Comparison of ENCODE assay signal across 24 cellular contexts in the genomic region with DNA sequence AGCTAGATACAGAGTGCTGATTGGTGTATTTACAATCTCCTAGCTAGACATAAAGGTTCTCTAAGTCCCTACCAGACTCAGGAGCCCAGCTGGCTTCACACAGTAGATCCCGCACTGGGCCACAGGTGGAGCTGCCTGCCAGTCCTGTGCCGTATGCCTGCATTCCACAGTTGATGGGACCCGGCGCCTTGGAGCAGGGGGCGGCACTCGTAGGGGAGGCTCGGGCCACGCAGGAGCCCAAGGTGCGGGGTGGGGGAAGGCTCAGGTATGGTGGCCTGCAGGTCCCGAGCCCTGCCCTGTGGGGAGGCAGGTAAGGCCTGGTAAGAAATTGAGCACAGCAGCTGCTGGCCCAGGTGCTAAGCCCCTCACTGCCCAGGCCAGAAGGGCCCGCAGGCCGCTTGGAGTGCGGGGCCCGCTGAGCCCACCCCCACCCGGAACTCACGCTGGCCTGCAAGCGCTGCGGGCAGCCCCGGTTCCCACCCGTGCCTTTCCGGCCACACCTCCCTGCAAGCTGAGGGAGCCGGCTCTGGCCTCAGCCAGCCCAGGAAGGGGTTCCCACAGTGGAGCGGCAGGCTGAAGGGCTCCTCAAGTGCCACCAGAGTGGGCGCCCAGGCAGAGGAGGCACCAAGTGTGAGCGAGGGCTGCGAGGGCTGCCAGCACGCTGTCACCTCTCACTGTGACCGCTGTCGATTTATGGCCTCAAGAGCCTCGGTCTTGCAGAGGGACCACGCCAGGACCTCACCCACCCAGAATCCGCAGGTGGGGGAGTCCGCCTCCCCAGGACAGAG.
"Had no signal": no experiment of that assay in that cellular context is flagged by ENCODE, and none has a peak within 500 bp of the region (broad histone marks: within the 10 kb centered on the region; RNA-seq: fewer than 3 reads in every experiment).

No MANE protein-coding gene starts in this region.

- ATAC-seq: left lobe of liver; mucosa of descending colon; natural killer cell treated with Interleukin-12 subunit alpha and Interleukin-12 subunit beta and Interleukin-15 and Interleukin-18, amount 100 ng/mL, for 72 hours; sciatic nerve; stimulated activated naive B cell treated with anti-CD40 and anti-IgM and Interleukin-4, amounts not matched to agents 10 μg/mL and 1 μg/mL and 100 μg/mL, for 72 hours had no signal

- H3K4me3 Mint-ChIP-seq: central memory CD8-positive, alpha-beta T cell; dendritic cell treated with granulocyte-macrophage colony-stimulating factor and Interleukin-4, amounts not matched to agents 40 ng/mL and 50 ng/mL, for 4 days; mesothelial cell of epicardium; naive B cell; natural killer cell treated with Interleukin-12 subunit alpha and Interleukin-12 subunit beta and Interleukin-15 and Interleukin-18, amount 100 ng/mL, for 72 hours; neural crest cell; stimulated activated naive B cell treated with anti-CD40 and anti-IgM and Interleukin-4, amounts not matched to agents 10 μg/mL and 1 μg/mL and 100 μg/mL, for 72 hours; type B pancreatic cell had no signal

- H3K27ac ChIP-seq: colonic mucosa, prostate gland, right atrium auricular region, testis, tibial artery had no signal

- H3K27me3 Mint-ChIP-seq: dendritic cell treated with granulocyte-macrophage colony-stimulating factor and Interleukin-4, amounts not matched to agents 40 ng/mL and 50 ng/mL, for 4 days; natural killer cell treated with Interleukin-12 subunit alpha and Interleukin-12 subunit beta and Interleukin-15 and Interleukin-18, amount 100 ng/mL, for 72 hours; type B pancreatic cell had no signal

- H3K36me3 Mint-ChIP-seq: naive B cell; natural killer cell treated with Interleukin-12 subunit alpha and Interleukin-12 subunit beta and Interleukin-15 and Interleukin-18, amount 100 ng/mL, for 72 hours; type B pancreatic cell had no signal

- H3K27ac Mint-ChIP-seq: dendritic cell treated with granulocyte-macrophage colony-stimulating factor and Interleukin-4, amounts not matched to agents 40 ng/mL and 50 ng/mL, for 4 days; mesothelial cell of epicardium; naive B cell; natural killer cell treated with Interleukin-12 subunit alpha and Interleukin-12 subunit beta and Interleukin-15 and Interleukin-18, amount 100 ng/mL, for 72 hours; stimulated activated naive B cell treated with anti-CD40 and anti-IgM and Interleukin-4, amounts not matched to agents 10 μg/mL and 1 μg/mL and 100 μg/mL, for 72 hours; type B pancreatic cell had no signal

- H3K4me2 ChIP-seq: smooth muscle cell had no signal

- H3K4me1 Mint-ChIP-seq: central memory CD8-positive, alpha-beta T cell; mesothelial cell of epicardium; naive B cell; neural crest cell; stimulated activated naive B cell treated with anti-CD40 and anti-IgM and Interleukin-4, amounts not matched to agents 10 μg/mL and 1 μg/mL and 100 μg/mL, for 72 hours had no signal

- H3K9me3 ChIP-seq: colonic mucosa, mucosa of descending colon, prostate gland, right atrium auricular region, testis, tibial artery had no signal

- H3K36me3 ChIP-seq: colonic mucosa, prostate gland, right atrium auricular region, tibial artery had no signal

- H3K9me3 Mint-ChIP-seq: central memory CD8-positive, alpha-beta T cell; natural killer cell treated with Interleukin-12 subunit alpha and Interleukin-12 subunit beta and Interleukin-15 and Interleukin-18, amount 100 ng/mL, for 72 hours; type B pancreatic cell had no signal

- DNase-seq: colonic mucosa; effector CD8-positive, alpha-beta T cell; hypothalamus; mesenchymal stem cell; mucosa of descending colon; naive B cell; stimulated activated CD4-positive, alpha-beta T cell treated with anti-CD3 and anti-CD28 coated beads, Interleukin-12 subunit alpha, Interleukin-12 subunit beta, amount 100 ng/mL, for 4 hours; stimulated activated CD4-positive, alpha-beta T cell treated with anti-CD3 and anti-CD28 coated beads, Interleukin-1b, Interleukin-23, amount 100 ng/mL, for 48 hours; stimulated activated CD4-positive, alpha-beta T cell treated with anti-CD3 and anti-CD28 coated beads, Interleukin-4, amount 100 ng/mL, for 1 hour; stimulated activated naive B cell treated with anti-CD40 and anti-IgM and Interleukin-4, amounts not matched to agents 10 μg/mL and 1 μg/mL and 100 μg/mL, for 72 hours; substantia nigra; testis; tibial artery had no signal

- H3K27me3 ChIP-seq: colonic mucosa, right atrium auricular region, testis had no signal

- H3K4me1 ChIP-seq: colonic mucosa, prostate gland, right atrium auricular region, testis, tibial artery had no signal

- H3K4me3 ChIP-seq: colonic mucosa, mucosa of descending colon, prostate gland, right atrium auricular region, smooth muscle cell, testis, tibial artery had no signal
